ENCODE assay signal across 17 cellular contexts in the genomic region with DNA sequence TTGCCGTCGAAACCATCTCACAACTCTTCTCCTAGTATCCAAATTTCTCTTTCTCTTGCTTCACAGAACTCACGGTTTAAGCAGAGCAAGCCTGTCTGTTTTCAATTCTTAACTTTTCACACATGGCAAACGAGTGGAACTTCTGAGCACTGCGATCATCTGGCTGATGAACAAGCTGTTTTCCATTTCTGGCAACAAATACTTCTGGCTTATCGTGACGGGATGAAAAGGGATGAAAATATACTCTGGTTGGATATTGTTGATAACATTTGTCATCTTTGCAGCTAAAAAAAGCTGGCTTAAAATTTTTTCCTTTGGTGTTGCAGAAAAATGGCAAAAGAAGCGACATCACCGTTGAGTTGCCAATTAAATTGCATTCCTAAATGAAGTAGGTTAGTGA.
DNase-seq lines count a peak whose midpoint lies in the region; ATAC-seq and TF ChIP-seq lines count a peak whose summit lies in the region.
"Had no signal": no experiment of that assay in that cellular context is flagged by ENCODE, and none has a peak within 500 bp of the region (broad histone marks: within the 10 kb centered on the region; RNA-seq: fewer than 3 reads in every experiment).

No MANE protein-coding gene starts in this region.

- H3K4me1 Mint-ChIP-seq in activated B cell treated with CpG ODN at 0.5 μM for 24 hours: peaks cover 88% of the 10 kb centered on the region

- H3K23ac ChIP-seq in mesenchymal stem cell (ENCODE audit: low read length in 2 of 2): no peak overlapping the region

- no peak overlapping the region for H3K4ac ChIP-seq in mesenchymal stem cell (ENCODE audit: low read depth in 1 of 2, low read length in 2 of 2)

- H3K9ac ChIP-seq in mesenchymal stem cell (ENCODE audit: low read length): peak overlapping the region; percentile 57

- H3K18ac ChIP-seq in mesenchymal stem cell (ENCODE audit: low read depth in 1 of 2, low read length in 2 of 2): no peak overlapping the region

- POLR2A ChIA-PET in activated B cell treated with CpG ODN at 0.5 μM for 24 hours (lab: Charles Lee): no interaction called here

- no peak overlapping the region for H3K4me3 Mint-ChIP-seq in activated B cell treated with CpG ODN at 0.5 μM for 24 hours
- H3K4me3 Mint-ChIP-seq: activated CD4-positive, alpha-beta T cell treated with anti-CD3 and anti-CD28 coated beads, Interleukin-2, amount 10 ng/mL, durations not matched to agents 7 days and 5 days; nephron progenitor cell had no signal

- H3K79me1 ChIP-seq in mesenchymal stem cell (replicated peaks; ENCODE audit: low read length, poor library complexity, severe bottlenecking): no peaks in the 10 kb centered on the region

- intact Hi-C loops in left ventricle myocardium superior (cut with micrococcal nuclease): no loop called here
- intact Hi-C loops in cardiac septum (cut with DNase I): no loop called here
- intact Hi-C loops in activated B cell treated with CpG ODN at 0.5 μM for 24 hours (cut with micrococcal nuclease): loop anchor here (5.0 to 10.0 kb wide), 3 partner anchors 137 to 1394 kb away; a partner anchor contains a TSS

- H3K27me3 ChIP-seq in mesenchymal stem cell (ENCODE audit: control insufficient read depth in 1 of 2, insufficient read depth in 1 of 2, low read length in 2 of 2): no peaks in the 10 kb centered on the region

- H3K36me3 ChIP-seq in mesenchymal stem cell (ENCODE audit: control insufficient read depth in 1 of 2, insufficient read depth in 2 of 2, low read depth in 1 of 2, low read length in 2 of 2): no peaks in the 10 kb centered on the region

- TF ChIP-seq CTCF in activated B cell treated with CpG ODN at 0.5 μM for 24 hours (IDR thresholded peaks at IDR 0.05): no peak

- CTCF ChIA-PET in activated B cell treated with CpG ODN at 0.5 μM for 24 hours (lab: Charles Lee): no interaction called here

- H3K36me3 Mint-ChIP-seq in activated B cell treated with CpG ODN at 0.5 μM for 24 hours (ENCODE audit: low read depth): no peaks in the 10 kb centered on the region

- H3K14ac ChIP-seq in mesenchymal stem cell (ENCODE audit: low read length in 2 of 2): no peak overlapping the region

- H3K27ac ChIP-seq in mesenchymal stem cell (ENCODE audit: low read length, poor library complexity, severe bottlenecking): no peak overlapping the region

- no peak overlapping the region for H3K4me2 ChIP-seq in mesenchymal stem cell (ENCODE audit: low read length, poor library complexity, severe bottlenecking)

- H3K4me3 ChIP-seq in mesenchymal stem cell (ENCODE audit: insufficient read depth in 1 of 2, low read depth in 1 of 2, low read length in 2 of 2): no peak overlapping the region

- no peak overlapping the region for H2AK5ac ChIP-seq in mesenchymal stem cell (ENCODE audit: low read length, severe bottlenecking)

- no peak overlapping the region for H2BK5ac ChIP-seq in mesenchymal stem cell (ENCODE audit: low read depth, low read length, poor library complexity, severe bottlenecking)

- no peak overlapping the region for H2BK120ac ChIP-seq in mesenchymal stem cell (ENCODE audit: low read depth, low read length)

- no peak for DNase-seq in left ventricle myocardium superior
- no peak for DNase-seq in cardiac septum (ENCODE audit: low spot score)
- DNase-seq in activated B cell treated with CpG ODN at 0.5 μM for 24 hours: no peak
- no peak for DNase-seq in mesenchymal stem cell
- DNase-seq in OCI-M2 (lab: John Stamatoyannopoulos, UW; ENCODE audit: unreplicated experiment): no peak
- DNase-seq in SIG-M5 treated with dmso at 0.1 percent for 504 hours (lab: John Stamatoyannopoulos, UW; ENCODE audit: unreplicated experiment): no peak
- DNase-seq: activated CD4-positive, alpha-beta T cell treated with anti-CD3 and anti-CD28 coated beads, Interleukin-2, amount 10 ng/mL, durations not matched to agents 7 days and 5 days; cerebellar nuclear complex; COR-L47; Karpas-422; kidney glomerular epithelial cell; NCI-H1048; nephron progenitor cell; NK-92 treated with Interleukin-12 subunit alpha and Interleukin-12 subunit beta, amount 100 ng/mL, for 24 hours; stimulated activated CD4-positive, alpha-beta T cell treated with anti-CD3 and anti-CD28 coated beads, Interleukin-4, amount 100 ng/mL, for 4 hours; SW 1271 had no signal

- peak overlapping the region; percentile 95 for H3K27ac Mint-ChIP-seq in activated B cell treated with CpG ODN at 0.5 μM for 24 hours
- H3K27ac Mint-ChIP-seq: nephron progenitor cell had no signal

- no peaks in the 10 kb centered on the region for H3K9me3 Mint-ChIP-seq in activated B cell treated with CpG ODN at 0.5 μM for 24 hours
- H3K9me3 Mint-ChIP-seq: nephron progenitor cell had no signal

- peaks cover 4% of the 10 kb centered on the region for H3K4me1 ChIP-seq in mesenchymal stem cell (ENCODE audit: control insufficient read depth, insufficient read depth, low read depth, low read length)

- H2BK12ac ChIP-seq in mesenchymal stem cell (ENCODE audit: low read length in 2 of 2): peak overlapping the region; percentile 9 to 29

- H3K9me3 ChIP-seq in mesenchymal stem cell (ENCODE audit: control insufficient read depth, low read length): no peaks in the 10 kb centered on the region

- no peaks in the 10 kb centered on the region for H3K27me3 Mint-ChIP-seq in activated B cell treated with CpG ODN at 0.5 μM for 24 hours
- H3K27me3 Mint-ChIP-seq: activated CD4-positive, alpha-beta T cell treated with anti-CD3 and anti-CD28 coated beads, Interleukin-2, amount 10 ng/mL, durations not matched to agents 7 days and 5 days had no signal

- no peak overlapping the region for H4K8ac ChIP-seq in mesenchymal stem cell (ENCODE audit: low read length)

- WGBS in mesenchymal stem cell: 97% methylated on average over 9 of the region's 9 CpGs

- H2BK15ac ChIP-seq in mesenchymal stem cell (ENCODE audit: low read depth, poor library complexity, severe bottlenecking): no peak overlapping the region

- no peak overlapping the region for H2AFZ ChIP-seq in mesenchymal stem cell (ENCODE audit: low read depth, low read length)

- ATAC-seq in left ventricle myocardium superior (peak; percentile 40), activated B cell treated with CpG ODN at 0.5 μM for 24 hours (ENCODE audit: low read depth) (no peak), GM19328 (IDR thresholded peaks at IDR 0.05; ENCODE audit: unreplicated experiment) (no peak)

- no peak overlapping the region for H4K91ac ChIP-seq in mesenchymal stem cell (ENCODE audit: low read length)
